ENCODE assay signal across 8 cellular contexts in the genomic region with DNA sequence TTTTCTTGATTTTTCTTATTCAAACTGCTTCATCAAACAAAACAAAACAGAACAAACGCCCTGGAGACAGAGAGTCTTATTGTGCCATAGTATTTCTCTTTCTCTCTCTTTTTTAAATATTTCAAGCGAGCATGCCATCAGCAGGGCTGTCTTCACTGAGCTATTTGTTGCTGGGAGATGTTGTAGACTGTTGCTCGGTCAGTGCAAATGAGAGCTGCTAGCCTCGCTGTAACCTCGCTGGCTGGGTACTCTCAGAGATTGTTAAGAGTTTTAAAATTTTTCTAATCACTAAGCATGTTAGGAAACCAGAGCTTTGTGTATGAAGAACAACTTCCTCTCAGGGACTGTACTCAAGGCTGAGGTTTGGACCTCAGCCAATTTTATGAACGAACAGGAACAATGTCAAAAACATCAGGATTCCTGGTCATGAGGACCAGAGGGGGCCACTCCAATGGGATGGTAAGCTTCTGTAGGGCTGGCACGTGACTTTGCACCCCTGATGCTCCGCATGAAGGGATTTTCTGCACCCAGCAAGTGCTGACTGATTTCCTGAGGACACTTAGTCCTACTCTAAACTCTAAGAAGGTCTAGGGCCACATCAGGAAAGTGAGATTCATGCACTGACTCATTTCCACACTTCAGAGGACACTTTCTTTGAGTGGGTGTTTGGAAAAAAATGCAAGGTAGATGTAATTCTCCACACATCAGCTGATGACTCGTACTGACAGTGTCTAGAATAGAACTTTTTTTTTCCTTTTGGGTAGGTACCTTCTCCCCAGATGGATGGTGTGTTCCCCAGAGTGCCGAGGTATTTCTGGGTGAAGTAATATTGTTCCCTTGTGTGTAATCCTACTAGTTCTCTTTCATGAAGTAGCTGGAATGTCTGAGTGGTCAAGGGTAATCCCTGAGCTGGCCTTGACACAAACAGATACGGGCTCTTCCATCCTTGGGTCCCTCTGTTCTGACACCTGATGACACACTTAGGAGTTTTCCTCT. TPM values are rescaled to one million over a fixed set of nuclear protein-coding genes. Genes with fewer than 3 reads are reported as not detected.
A peak's percentile ranks its signal among the peaks of the same experiment; 100 is the strongest.
DNase-seq lines count a peak whose midpoint lies in the region; ATAC-seq and TF ChIP-seq lines count a peak whose summit lies in the region.

No MANE protein-coding gene starts in this region.

- CTCF ChIA-PET in activated CD8-positive, alpha-beta T cell treated with anti-CD3 and anti-CD28 coated beads for 36 hours (lab: Charles Lee), result interaction anchor here (1.0 to 2.5 kb wide), 8 partner anchors 10 to 367 kb away, joined by 3 to 14 read pairs (median 4); no protein-coding TSS in a partner anchor
- CTCF ChIA-PET in RWPE1 (lab: Yijun Ruan, JAX), result no interaction called here

- DNase-seq in EL (peak; percentile 66), KBM-7 (peak; percentile 83), fibroblast of peridontal ligament (ENCODE audit: extremely low read depth) (peak; percentile 83), skeletal muscle cell (ENCODE audit: low read depth) (peak; percentile 89), RWPE1 (ENCODE audit: low spot score) (no peak), nucleus accumbens (lab: John Stamatoyannopoulos, UW) (no peak)
- peak; percentile 74 for DNase-seq in activated CD8-positive, alpha-beta T cell treated with anti-CD3 and anti-CD28 coated beads for 36 hours

- TF ChIP-seq CTCF in activated CD8-positive, alpha-beta T cell treated with anti-CD3 and anti-CD28 coated beads for 36 hours (IDR thresholded peaks at IDR 0.05), result no peak
- TF ChIP-seq CTCF in RWPE1 (conservative IDR thresholded peaks at IDR 0.05; ENCODE audit: low read depth), result no peak

- no peak overlapping the region for H3K4me3 ChIP-seq in skeletal muscle cell (ENCODE audit: low read depth, low read length)

- peaks cover 14% of the 10 kb centered on the region for H3K9me3 Mint-ChIP-seq in activated CD8-positive, alpha-beta T cell treated with anti-CD3 and anti-CD28 coated beads for 36 hours

- H3K27ac ChIP-seq in RWPE1, result no peak overlapping the region

- peaks cover 53% of the 10 kb centered on the region for H3K4me1 Mint-ChIP-seq in activated CD8-positive, alpha-beta T cell treated with anti-CD3 and anti-CD28 coated beads for 36 hours (ENCODE audit: low read depth)

- ATAC-seq in GM21576 (IDR thresholded peaks at IDR 0.05; ENCODE audit: unreplicated experiment), result peak; percentile 77
- peak; percentile 93 for ATAC-seq in activated CD8-positive, alpha-beta T cell treated with anti-CD3 and anti-CD28 coated beads for 36 hours

- intact Hi-C loops in activated CD8-positive, alpha-beta T cell treated with anti-CD3 and anti-CD28 coated beads for 36 hours (cut with micrococcal nuclease), result loop anchor here (2.0 to 10.0 kb wide), 3 partner anchors 20 to 368 kb away; no protein-coding TSS in a partner anchor

- POLR2A ChIA-PET in activated CD8-positive, alpha-beta T cell treated with anti-CD3 and anti-CD28 coated beads for 36 hours (lab: Charles Lee), result interaction anchor here (0.7 to 3.5 kb wide), 17 partner anchors 8 to 355 kb away, joined by 3 to 25 read pairs (median 3); no protein-coding TSS in a partner anchor
- POLR2A ChIA-PET in RWPE1 (lab: Yijun Ruan, JAX; ENCODE audit: low non-redundant PET), result no interaction called here

- H3K4me3 Mint-ChIP-seq in activated CD8-positive, alpha-beta T cell treated with anti-CD3 and anti-CD28 coated beads for 36 hours, result peak overlapping the region; percentile 56

- peak overlapping the region; percentile 92 for H3K27ac Mint-ChIP-seq in activated CD8-positive, alpha-beta T cell treated with anti-CD3 and anti-CD28 coated beads for 36 hours

- in situ Hi-C loops in KBM-7 (cut with MboI; ENCODE audit: low pct_unique_long_range_greater_than_20kb, low sequenced_read_pairs), result no loop called here

- no peaks in the 10 kb centered on the region for H3K27me3 Mint-ChIP-seq in activated CD8-positive, alpha-beta T cell treated with anti-CD3 and anti-CD28 coated beads for 36 hours

- peaks cover 6% of the 10 kb centered on the region for H3K36me3 Mint-ChIP-seq in activated CD8-positive, alpha-beta T cell treated with anti-CD3 and anti-CD28 coated beads for 36 hours (ENCODE audit: low read depth)

RNA-seq across cellular contexts. Expression of a gene that starts 59.7 kb away (rescaled TPM):
- total RNA-seq in activated CD8-positive, alpha-beta T cell treated with anti-CD3 and anti-CD28 coated beads for 36 hours, result under 1 TPM; 0.63 to 0.68 TPM

Comparison
In these comparisons a context has a peak if more than half of its experiments do, and no peak if none do; other contexts are left out.
1. DNase-seq: peak in EL (single experiment), KBM-7 (single experiment), activated CD8-positive, alpha-beta T cell treated with anti-CD3 and anti-CD28 coated beads for 36 hours (single experiment), fibroblast of peridontal ligament (single experiment) and skeletal muscle cell (single experiment); none in RWPE1 (single experiment) and nucleus accumbens (0 of 56).